Comparison of ENCODE assay signal across 8 cellular contexts in the genomic region with DNA sequence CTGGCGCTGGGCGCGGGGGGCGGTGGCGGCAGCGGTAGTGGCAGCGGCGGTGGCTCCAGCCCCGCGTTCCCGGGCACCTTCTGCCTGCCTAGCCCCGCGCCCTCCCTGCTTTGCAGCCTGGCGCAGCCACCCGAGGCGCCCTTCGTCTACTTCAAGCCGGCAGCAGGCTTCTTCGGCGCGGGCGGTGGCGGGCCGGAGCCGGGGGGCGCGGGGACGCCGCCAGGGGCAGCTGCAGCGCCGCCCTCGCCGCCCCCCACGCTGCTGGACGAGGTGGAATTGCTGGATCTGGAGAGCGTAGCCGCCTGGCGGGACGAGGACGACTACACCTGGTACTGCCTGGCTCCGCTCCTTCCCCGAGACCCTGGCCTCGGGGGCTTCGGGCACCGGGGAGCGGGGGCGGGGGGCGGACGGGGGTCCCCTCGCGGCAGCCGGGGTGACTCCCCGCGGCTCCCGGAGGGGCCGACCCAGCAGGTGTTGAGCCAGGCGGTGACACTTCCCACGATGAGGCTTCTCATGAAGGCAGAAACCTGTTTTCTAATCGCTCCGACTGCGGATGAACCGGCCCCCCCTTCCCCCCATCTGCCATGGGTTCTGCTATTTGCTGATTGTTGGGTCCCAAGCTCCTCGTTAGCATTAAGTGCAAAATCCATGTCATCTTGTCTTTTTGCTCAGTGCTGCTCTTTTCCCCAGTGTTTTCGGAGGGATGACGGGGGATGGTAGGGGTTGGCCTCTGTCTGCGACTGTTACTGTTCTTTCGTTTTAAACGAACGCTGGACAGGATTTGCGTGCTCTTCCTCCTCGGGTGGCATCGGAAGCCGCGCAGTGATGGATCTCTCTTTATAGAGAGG. TPM values are rescaled to one million over a fixed set of nuclear protein-coding genes. Genes with fewer than 3 reads are reported as not detected.
DNase-seq lines count a peak whose midpoint lies in the region; ATAC-seq and TF ChIP-seq lines count a peak whose summit lies in the region.

No MANE protein-coding gene starts in this region.

- H3K27me3 ChIP-seq in breast epithelium, result peaks cover 0 to 4% of the 10 kb centered on the region in 2 donors

- H3K36me3 ChIP-seq in ES-I3 (ENCODE audit: insufficient read depth, low read length) (no peaks in the 10 kb centered on the region), KOPT-K1 (ENCODE audit: insufficient read depth, low read length) (no peaks in the 10 kb centered on the region), breast epithelium (no peaks in the 10 kb centered on the region)

- ATAC-seq in GM21717 (IDR thresholded peaks at IDR 0.05; ENCODE audit: unreplicated experiment), result peak; percentile 33

- H3K9me3 ChIP-seq in ES-I3 (ENCODE audit: control insufficient read depth, insufficient read depth, low read length) (no peaks in the 10 kb centered on the region), KOPT-K1 (ENCODE audit: insufficient read depth, low read length, poor library complexity, severe bottlenecking) (no peaks in the 10 kb centered on the region), breast epithelium (no peaks in the 10 kb centered on the region)

- H3K4me3 ChIP-seq in breast epithelium, result peak overlapping the region; percentile 52 to 80 (median 70)

- peak overlapping the region; percentile 81 for H3K9ac ChIP-seq in ES-I3 (ENCODE audit: low read depth, low read length)

- TF ChIP-seq CTCF in VCaP (conservative IDR thresholded peaks at IDR 0.05) (peak; percentile 42), breast epithelium (IDR thresholded peaks at IDR 0.05) (no peak)

- DNase-seq in breast epithelium (ENCODE audit: low spot score in 2 of 2) (no peak), islet precursor cell (peak; percentile 76), NCI-H2107 treated with DMSO at 0.1 percent for 48 hours (lab: John Stamatoyannopoulos, UW; ENCODE audit: unreplicated experiment) (no peak)
- DNase-seq in stimulated activated CD4-positive, alpha-beta T cell treated with anti-CD3 and anti-CD28 coated beads, Interleukin-12 subunit alpha, Interleukin-12 subunit beta, amount 100 ng/mL, for 24 hours (ENCODE audit: low read depth in 2 of 2), result peak; percentile 6 to 11

- intact Hi-C loops in breast epithelium (cut with DNase I; ENCODE audit: low total_unique reads), result no loop called here

- peaks cover 9% of the 10 kb centered on the region; the same call in 1 of the 2 replicates for H3K4me1 ChIP-seq in ES-I3 (ENCODE audit: insufficient read depth, low read length)
- H3K4me1 ChIP-seq in breast epithelium, result no peaks in the 10 kb centered on the region

- H3K27ac ChIP-seq in KOPT-K1 (ENCODE audit: low read depth, low read length, poor library complexity, severe bottlenecking) (peak overlapping the region; percentile 72), VCaP (peak overlapping the region; percentile 80), breast epithelium (peak overlapping the region in 1 of 2 donors; percentile 50)

- TF ChIP-seq POLR2A in breast epithelium (IDR thresholded peaks at IDR 0.05), result no peak

RNA-seq across cellular contexts. Expression of gene SLAIN1, which starts 0.9 kb away (rescaled TPM):
- 10 to 100 TPM in 2 of 3 donors, 1 to 10 TPM in 1; 3.0 to 16.7 (median 15.1) TPM for total RNA-seq in breast epithelium

Comparison
In these comparisons a context has a peak if more than half of its experiments do, and no peak if none do; other contexts are left out.
1. DNase-seq: peak in islet precursor cell (single experiment) and stimulated activated CD4-positive, alpha-beta T cell treated with anti-CD3 and anti-CD28 coated beads, Interleukin-12 subunit alpha, Interleukin-12 subunit beta, amount 100 ng/mL, for 24 hours (2 of 2); none in breast epithelium (0 of 2) and NCI-H2107 treated with DMSO at 0.1 percent for 48 hours (single experiment).